ENCODE assay signal across 12 cellular contexts in the genomic region with DNA sequence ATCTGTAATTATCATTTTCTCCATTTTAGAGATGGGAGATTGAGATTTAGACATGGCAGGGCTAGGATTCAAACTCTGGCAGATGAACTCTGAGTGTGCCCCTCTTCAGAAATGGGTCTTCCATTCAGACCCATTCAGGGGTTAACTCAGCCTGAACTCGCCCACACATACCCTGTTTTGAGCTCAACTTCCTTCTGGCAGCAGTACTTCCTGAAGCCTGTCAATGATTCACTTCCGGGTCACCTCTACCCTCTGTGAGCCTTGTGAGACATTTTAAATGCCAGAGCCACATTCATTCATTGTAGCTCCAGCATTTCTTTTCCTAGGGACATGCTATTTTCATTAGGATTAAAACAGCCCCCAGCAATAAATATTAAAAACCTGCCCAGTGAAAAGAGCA.
DNase-seq lines count a peak whose midpoint lies in the region; ATAC-seq and TF ChIP-seq lines count a peak whose summit lies in the region.
"Had no signal": no experiment of that assay in that cellular context is flagged by ENCODE, and none has a peak within 500 bp of the region (broad histone marks: within the 10 kb centered on the region; RNA-seq: fewer than 3 reads in every experiment).

No MANE protein-coding gene starts in this region.

- H3K27me3 ChIP-seq in RWPE2 (ENCODE audit: insufficient read depth, poor library complexity, severe bottlenecking) = no peaks in the 10 kb centered on the region

- peak overlapping the region; percentile 94 for H3K27ac ChIP-seq in RWPE2 (ENCODE audit: poor library complexity, severe bottlenecking)
- H3K27ac ChIP-seq: psoas muscle, VCaP had no signal

- H3K36me3 ChIP-seq in RWPE2 (ENCODE audit: low read depth) = no peaks in the 10 kb centered on the region

- intact Hi-C loops in left ventricle myocardium superior (cut with micrococcal nuclease) = no loop called here

- H3K4me1 ChIP-seq in RWPE2 (ENCODE audit: insufficient read depth, poor library complexity, severe bottlenecking) = peaks cover 25% of the 10 kb centered on the region
- H3K4me1 ChIP-seq: psoas muscle had no signal

- ATAC-seq in GM21423 (IDR thresholded peaks at IDR 0.05; ENCODE audit: unreplicated experiment) (peak; percentile 34), RWPE2 (ENCODE audit: low read depth) (no peak), left ventricle myocardium superior (no peak), HG03521 (IDR thresholded peaks at IDR 0.05; ENCODE audit: unreplicated experiment) (no peak)
- ATAC-seq: psoas muscle had no signal

- TF ChIP-seq CTCF in RWPE2 (IDR thresholded peaks at IDR 0.05; ENCODE audit: poor library complexity, severe bottlenecking) (no peak), fibroblast of mammary gland (conservative IDR thresholded peaks at IDR 0.05; ENCODE audit: control insufficient read depth, insufficient read depth, low read depth, low read length) (no peak)

- DNase-seq in COLO829 (ENCODE audit: low spot score) (peak; percentile 13), RWPE2 (ENCODE audit: low spot score) (no peak), fibroblast of mammary gland (ENCODE audit: low read depth) (peak; percentile 54), left ventricle myocardium superior (no peak), NCI-H1694 (lab: John Stamatoyannopoulos, UW) (no peak), NCI-H524 treated with DMSO at 0.1 percent for 48 hours (lab: John Stamatoyannopoulos, UW) (no peak)
- DNase-seq: central memory CD4-positive, alpha-beta T cell; NCI-H2227 treated with DMSO at 0.1 percent for 48 hours; psoas muscle had no signal

- no peaks in the 10 kb centered on the region for H3K9me3 ChIP-seq in RWPE2 (ENCODE audit: severe bottlenecking)
- H3K9me3 ChIP-seq: psoas muscle had no signal

- no peak overlapping the region for H3K4me3 ChIP-seq in RWPE2 (ENCODE audit: severe bottlenecking)
- no peak overlapping the region for H3K4me3 ChIP-seq in fibroblast of mammary gland (ENCODE audit: control insufficient read depth, low read depth, low read length)
- H3K4me3 ChIP-seq: psoas muscle had no signal

Comparison
In these comparisons a context has a peak if more than half of its experiments do, and no peak if none do; other contexts are left out.
1. DNase-seq: peak in COLO829 (single experiment) and fibroblast of mammary gland (single experiment); none in RWPE2 (single experiment), left ventricle myocardium superior (single experiment), NCI-H1694 (single experiment) and NCI-H524 treated with DMSO at 0.1 percent for 48 hours (single experiment).